In the genomic region with DNA sequence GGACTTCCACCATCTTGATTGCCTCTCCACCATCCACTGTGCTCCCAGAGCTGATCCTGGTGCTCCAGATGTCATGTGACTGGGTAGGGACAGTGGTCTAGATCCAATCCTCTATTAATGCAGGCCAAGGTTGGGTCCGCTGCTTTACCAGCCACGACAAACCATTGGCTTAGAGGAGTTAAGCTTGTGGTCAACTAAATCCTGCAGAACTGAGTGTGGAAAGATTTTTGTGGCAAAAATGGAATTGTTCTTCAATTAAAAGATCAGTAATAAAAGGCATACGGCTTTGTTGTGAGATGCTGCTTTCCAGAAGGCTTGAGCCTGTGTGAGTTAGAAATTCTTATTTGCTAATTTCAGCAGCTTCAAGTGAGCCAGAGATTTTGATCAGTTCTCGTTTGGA, we compare ENCODE assay signal across 1 cellular context.
A peak's percentile ranks its signal among the peaks of the same experiment; 100 is the strongest.
TF ChIP-seq lines count a peak whose summit lies in the region.

No MANE protein-coding gene starts in this region.

TF ChIP-seq in HepG2, 621 proteins besides CTCF, POLR2A, EP300 and RAD21:
- 0 out of 2 replicates have a peak, but pooled peaks have one; percentile 25 for TF ChIP-seq ZNF263 (CRISPR knock-in tag; IDR thresholded peaks at IDR 0.05)
- TF ChIP-seq, protein P1, sequence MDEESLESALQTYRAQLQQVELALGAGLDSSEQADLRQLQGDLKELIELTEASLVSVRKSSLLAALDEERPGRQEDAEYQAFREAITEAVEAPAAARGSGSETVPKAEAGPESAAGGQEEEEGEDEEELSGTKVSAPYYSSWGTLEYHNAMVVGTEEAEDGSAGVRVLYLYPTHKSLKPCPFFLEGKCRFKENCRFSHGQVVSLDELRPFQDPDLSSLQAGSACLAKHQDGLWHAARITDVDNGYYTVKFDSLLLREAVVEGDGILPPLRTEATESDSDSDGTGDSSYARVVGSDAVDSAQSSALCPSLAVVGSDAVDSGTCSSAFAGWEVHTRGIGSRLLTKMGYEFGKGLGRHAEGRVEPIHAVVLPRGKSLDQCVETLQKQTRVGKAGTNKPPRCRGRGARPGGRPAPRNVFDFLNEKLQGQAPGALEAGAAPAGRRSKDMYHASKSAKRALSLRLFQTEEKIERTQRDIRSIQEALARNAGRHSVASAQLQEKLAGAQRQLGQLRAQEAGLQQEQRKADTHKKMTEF (CRISPR knock-in tag; IDR thresholded peaks at IDR 0.05), result no peak
